In the genomic region with DNA sequence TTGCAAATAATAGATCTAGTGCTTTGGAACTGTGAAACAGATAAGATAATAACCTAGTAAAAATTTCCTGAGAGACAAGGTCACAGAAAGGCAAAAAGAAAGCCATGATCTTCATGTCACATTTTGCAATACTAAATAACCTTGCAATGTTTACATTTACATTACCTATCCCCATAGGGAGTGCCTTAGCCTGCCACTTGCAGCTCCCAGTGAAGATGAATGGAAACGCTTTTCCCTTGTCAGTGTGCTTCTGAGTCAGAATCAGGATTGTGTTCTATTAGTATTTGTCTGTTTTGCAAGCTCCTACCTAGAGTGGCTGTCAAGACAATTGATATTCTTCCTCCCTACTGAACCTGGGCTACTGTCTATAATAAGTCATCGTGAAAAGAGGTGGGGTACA, we compare ENCODE assay signal across 17 cellular contexts.
"Had no signal": no experiment of that assay in that cellular context is flagged by ENCODE, and none has a peak within 500 bp of the region (broad histone marks: within the 10 kb centered on the region; RNA-seq: fewer than 3 reads in every experiment).

No MANE protein-coding gene starts in this region.

- DNase-seq: activated CD4-positive, alpha-beta T cell treated with anti-CD3 and anti-CD28 coated beads, Interleukin-2, amount 10 ng/mL, durations not matched to agents 7 days and 5 days; activated CD4-positive, CD25-positive, alpha-beta regulatory T cell; activated CD8-positive, alpha-beta memory T cell treated with anti-CD3 and anti-CD28 coated beads, Interleukin-2, amount 50 U/mL, for 48 hours; activated gamma-delta T cell; activated T-cell treated with anti-CD3 and anti-CD28 coated beads, Interleukin-2, amount 50 U/mL, for 72 hours; caudate nucleus; colonic mucosa; foreskin fibroblast; kidney glomerular epithelial cell; mesenchymal stem cell; occipital lobe; psoas muscle; stomach; testis had no signal

- ATAC-seq: activated naive CD4-positive, alpha-beta T cell treated with anti-CD3 and anti-CD28 coated beads, Interleukin-2, amount 50 U/mL, for 72 hours; activated T-cell treated with anti-CD3 and anti-CD28 coated beads, Interleukin-2, amount 50 U/mL, for 72 hours; natural killer cell treated with Interleukin-12 subunit alpha and Interleukin-12 subunit beta and Interleukin-15 and Interleukin-18, amount 100 ng/mL, for 72 hours; psoas muscle; sciatic nerve had no signal

- H3K4me1 ChIP-seq: colonic mucosa, psoas muscle, testis had no signal

- H3K27ac ChIP-seq: colonic mucosa, psoas muscle, stomach, testis had no signal

- H3K4me3 ChIP-seq: colonic mucosa, psoas muscle, stomach, testis had no signal

- H3K36me3 ChIP-seq: colonic mucosa, stomach had no signal

- H3K9me3 ChIP-seq: colonic mucosa, psoas muscle, stomach, testis had no signal

- H3K27me3 ChIP-seq: colonic mucosa, stomach, testis had no signal
